12 cellular contexts compared by ENCODE assay signal in genomic region chr16:57807252-57807967, GRCh38. TPM values are rescaled to one million over a fixed set of nuclear protein-coding genes. Genes with fewer than 3 reads are reported as not detected.
DNase-seq lines count a peak whose midpoint lies in the region; FAIRE-seq and TF ChIP-seq lines count a peak whose summit lies in the region.
"Had no signal": no experiment of that assay in that cellular context is flagged by ENCODE, and none has a peak within 500 bp of the region (broad histone marks: within the 10 kb centered on the region; RNA-seq: fewer than 3 reads in every experiment).

No MANE protein-coding gene starts in this region.

- H3K9me3 ChIP-seq in Caco-2 (no peaks in the 10 kb centered on the region), neutrophil (no peaks in the 10 kb centered on the region)
- H3K9me3 ChIP-seq: tibial artery had no signal

- no peak for DNase-seq in Caco-2
- peak; percentile 89 for DNase-seq in M059J (ENCODE audit: low read depth)
- no peak for DNase-seq in chondrocyte (ENCODE audit: low spot score)
- DNase-seq in GM03348 (ENCODE audit: low spot score): no peak
- DNase-seq in NCI-H2171 (lab: John Stamatoyannopoulos, UW): no peak
- no peak for DNase-seq in NCI-H2029 (lab: John Stamatoyannopoulos, UW)
- no peak for DNase-seq in urothelium cell line (ENCODE audit: low spot score)
- DNase-seq: activated CD4-positive, alpha-beta T cell treated with anti-CD3 and anti-CD28 coated beads for 1 hour; DMS79 had no signal

- no peak overlapping the region for H3K4me3 ChIP-seq in Caco-2 (ENCODE audit: low read depth, low read length)
- no peak overlapping the region for H3K4me3 ChIP-seq in neutrophil (ENCODE audit: low read depth in 1 of 2, low read length in 1 of 2)
- H3K4me3 ChIP-seq: neural progenitor cell, tibial artery had no signal

- TF ChIP-seq CTCF in Caco-2 (IDR thresholded peaks at IDR 0.05; ENCODE audit: insufficient read depth in 1 of 2, low read depth in 1 of 2, low read length in 1 of 2, severe bottlenecking in 1 of 2, unreplicated experiment in 1 of 2): no peak
- no peak for TF ChIP-seq CTCF in chondrocyte (IDR thresholded peaks at IDR 0.05)
- no peak for TF ChIP-seq CTCF in neutrophil (IDR thresholded peaks at IDR 0.05)

- peak overlapping the region; percentile 61 for H3K27ac ChIP-seq in neutrophil
- H3K27ac ChIP-seq: neural progenitor cell had no signal

- H3K4me1 ChIP-seq in Caco-2 (peaks cover 90% of the 10 kb centered on the region), neutrophil (ENCODE audit: control insufficient read depth in 1 of 2, insufficient read depth in 1 of 2, low read depth in 1 of 2, low read length in 1 of 2) (peaks cover 36 to 47% of the 10 kb centered on the region in 2 experiments)

- no peaks in the 10 kb centered on the region for H3K27me3 Mint-ChIP-seq in Caco-2 (ENCODE audit: insufficient read depth, unreplicated experiment)
- H3K27me3 Mint-ChIP-seq in chondrocyte (ENCODE audit: low read depth): no peaks in the 10 kb centered on the region

- H3K4me3 Mint-ChIP-seq in Caco-2 (ENCODE audit: unreplicated experiment): peak overlapping the region; percentile 25
- no peak overlapping the region for H3K4me3 Mint-ChIP-seq in chondrocyte (ENCODE audit: unreplicated experiment)
- H3K4me3 Mint-ChIP-seq: neural progenitor cell had no signal

- intact Hi-C loops in Caco-2 (cut with micrococcal nuclease; ENCODE audit: unreplicated experiment): no loop called here

- H3K9me3 Mint-ChIP-seq in Caco-2 (ENCODE audit: unreplicated experiment): no peaks in the 10 kb centered on the region
- H3K9me3 Mint-ChIP-seq in chondrocyte (ENCODE audit: low read depth): no peaks in the 10 kb centered on the region
- H3K9me3 Mint-ChIP-seq: neural progenitor cell had no signal

- BruUV-seq in Caco-2 (replicated peaks; lab: Mats Ljungman, UMichigan): TSS peak; percentile 78

- CTCF ChIA-PET in Caco-2 (lab: Charles Lee): interaction anchor here (0.9 to 2.6 kb wide), 5 partner anchors 8 to 56 kb away, joined by 3 to 12 read pairs (median 3); no protein-coding TSS in a partner anchor

- no peaks in the 10 kb centered on the region for H3K27me3 ChIP-seq in Caco-2 (replicated peaks; ENCODE audit: control insufficient read depth, insufficient read depth, low read length)
- H3K27me3 ChIP-seq in neutrophil: peaks cover 50% of the 10 kb centered on the region
- H3K27me3 ChIP-seq: tibial artery had no signal

- H3K4me1 Mint-ChIP-seq in Caco-2 (ENCODE audit: low read depth, unreplicated experiment) (peaks cover 74% of the 10 kb centered on the region), chondrocyte (ENCODE audit: low read depth) (peaks cover 70% of the 10 kb centered on the region)

- POLR2A ChIA-PET in Caco-2 (lab: Charles Lee): no interaction called here

- H3K36me3 Mint-ChIP-seq in Caco-2 (ENCODE audit: insufficient read depth, unreplicated experiment) (peaks cover 37% of the 10 kb centered on the region), chondrocyte (ENCODE audit: low read depth) (no peaks in the 10 kb centered on the region)
- H3K36me3 Mint-ChIP-seq: neural progenitor cell had no signal

- H3K27ac Mint-ChIP-seq in Caco-2 (ENCODE audit: unreplicated experiment) (peak overlapping the region; percentile 90), chondrocyte (ENCODE audit: unreplicated experiment) (peak overlapping the region; percentile 77)
- H3K27ac Mint-ChIP-seq: neural progenitor cell had no signal

- H3K36me3 ChIP-seq in Caco-2 (ENCODE audit: control insufficient read depth, insufficient read depth, low read length) (no peaks in the 10 kb centered on the region), neutrophil (no peaks in the 10 kb centered on the region)
- H3K36me3 ChIP-seq: neural progenitor cell, tibial artery had no signal

- no peak for FAIRE-seq in urothelium cell line (lab: Jason Lieb, UNC)

RNA-seq across cellular contexts. Expression of gene KIFC3, which starts 5.1 kb away (rescaled TPM):
- total RNA-seq in Caco-2 (2022): 103 and 108 TPM in 2 replicates
- total RNA-seq in M059J (2014; rRNA removed; shearing (Covaris generic)): 38.8 and 71.2 TPM in 2 replicates
- total RNA-seq in chondrocyte: 74.4 to 135 TPM (median 75.6 TPM) in 3 replicates
